Comparison of ENCODE assay signal across 8 cellular contexts in genomic region chr12:120257041-120257821, GRCh38. TPM values are rescaled to one million over a fixed set of nuclear protein-coding genes. Genes with fewer than 3 reads are reported as not detected.
DNase-seq lines count a peak whose midpoint lies in the region; ATAC-seq and TF ChIP-seq lines count a peak whose summit lies in the region.

No MANE protein-coding gene starts in this region.

- H3K4me3 ChIP-seq in HUES64 (ENCODE audit: low read length) (no peak overlapping the region), astrocyte of the spinal cord (ENCODE audit: low read depth, low read length) (no peak overlapping the region), iPS-15b (ENCODE audit: low read depth, low read length) (peak overlapping the region; percentile 4)

- DNase-seq in astrocyte of the spinal cord (ENCODE audit: low read depth, low spot score) (peak; percentile 96), smooth muscle cell of the brain vasculature (ENCODE audit: low read depth, low spot score) (peak; percentile 85), HuH-7.5 (ENCODE audit: low spot score) (no peak), retina (no peak)

- H3K9me3 ChIP-seq in HUES64 (ENCODE audit: insufficient read depth, low read depth, low read length) (no peaks in the 10 kb centered on the region), iPS-15b (ENCODE audit: control insufficient read depth, insufficient read depth, low read length) (no peaks in the 10 kb centered on the region)

- in situ Hi-C loops in astrocyte of the spinal cord (cut with HindIII; ENCODE audit: low sequenced_read_pairs) = no loop called here

- H3K27ac ChIP-seq in HUES64 (ENCODE audit: low read depth, low read length) = peak overlapping the region; percentile 65; the same call in 1 of the 2 replicates

- H3K27me3 ChIP-seq in HUES64 (ENCODE audit: insufficient read depth, low read length) = no peaks in the 10 kb centered on the region
- H3K27me3 ChIP-seq in iPS-15b (ENCODE audit: control insufficient read depth, insufficient read depth, low read length) = no peaks in the 10 kb centered on the region

- H3K4me1 ChIP-seq in HUES64 (ENCODE audit: insufficient read depth, low read length) (peaks cover 24% of the 10 kb centered on the region), iPS-15b (ENCODE audit: control insufficient read depth, insufficient read depth, low read length) (peaks cover 11% of the 10 kb centered on the region)

- ATAC-seq in HG03457 (IDR thresholded peaks at IDR 0.05; ENCODE audit: unreplicated experiment) (no peak), HG02759 (IDR thresholded peaks at IDR 0.05; ENCODE audit: unreplicated experiment) (no peak)

- peak; percentile 8 for TF ChIP-seq CTCF in astrocyte of the spinal cord (IDR thresholded peaks at IDR 0.05; ENCODE audit: low read depth, low read length)

- whole genome bisulfite sequencing in HUES64 = 65% methylated on average over 9 of the region's 9 CpGs

- H3K9ac ChIP-seq in HUES64 (ENCODE audit: low read depth, low read length) (0 out of 2 replicates have a peak overlapping the region, but pooled peaks have one; percentile 31), iPS-15b (ENCODE audit: low read depth, low read length) (peak overlapping the region; percentile 60)

- H3K36me3 ChIP-seq in HUES64 (ENCODE audit: insufficient read depth, low read length) (peaks cover 8% of the 10 kb centered on the region; the same call in 1 of the 2 replicates), iPS-15b (ENCODE audit: control insufficient read depth, insufficient read depth, low read length) (peaks cover 2% of the 10 kb centered on the region)

RNA-seq across cellular contexts. Expression of gene PXN, which starts 8.3 kb away (rescaled TPM):
- 46.3 TPM for polyA plus RNA-seq in HUES64 (2013, experiment 1 of 2)
- polyA plus RNA-seq in HUES64 (2013, experiment 2 of 2) = 52.9 TPM

RNA-seq across cellular contexts. Expression of gene RNU4-2, which starts 34.5 kb away (rescaled TPM):
- 11,225 TPM for polyA plus RNA-seq in HUES64 (2013, experiment 1 of 2)
- 13,281 TPM for polyA plus RNA-seq in HUES64 (2013, experiment 2 of 2)

RNA-seq across cellular contexts. Expression of gene RNU4-1, which starts 35.8 kb away (rescaled TPM):
- 10,262 TPM for polyA plus RNA-seq in HUES64 (2013, experiment 1 of 2)
- 12,216 TPM for polyA plus RNA-seq in HUES64 (2013, experiment 2 of 2)

RNA-seq across cellular contexts. Expression of gene SIRT4, which starts 44.9 kb away (rescaled TPM):
- 0.85 TPM for polyA plus RNA-seq in HUES64 (2013, experiment 1 of 2)
- polyA plus RNA-seq in HUES64 (2013, experiment 2 of 2) = 2.0 TPM

RNA-seq across cellular contexts. Expression of gene RPLP0, which starts 56.3 kb away (rescaled TPM):
- polyA plus RNA-seq in HUES64 (2013, experiment 1 of 2) = 3,198 TPM
- 3,274 TPM for polyA plus RNA-seq in HUES64 (2013, experiment 2 of 2)

Comparison
In these comparisons a context has a peak if more than half of its experiments do, and no peak if none do; other contexts are left out.
1. DNase-seq: peak in astrocyte of the spinal cord (single experiment) and smooth muscle cell of the brain vasculature (single experiment); none in HuH-7.5 (single experiment) and retina (single experiment).